In genomic region chr15:39426552-39427532, GRCh38 we compare ENCODE assay signal across 8 cellular contexts.
A peak's percentile ranks its signal among the peaks of the same experiment; 100 is the strongest.
DNase-seq lines count a peak whose midpoint lies in the region; ATAC-seq, FAIRE-seq and TF ChIP-seq lines count a peak whose summit lies in the region.

No MANE protein-coding gene starts in this region.

- H3K4me3 Mint-ChIP-seq in CD8-positive, alpha-beta T cell, result peak overlapping the region; percentile 68

- dilution Hi-C loops in mammary epithelial cell (cut with HindIII; ENCODE audit: low sequenced_read_pairs), result no loop called here

- peak in 1 of 2 donors; percentile 53 for TF ChIP-seq EP300 in tibial nerve (IDR thresholded peaks at IDR 0.05)

- H2AFZ ChIP-seq in mammary epithelial cell (ENCODE audit: low read depth, low read length), result no peak overlapping the region

- no peaks in the 10 kb centered on the region for H3K36me3 ChIP-seq in CD8-positive, alpha-beta T cell (ENCODE audit: insufficient read depth, low read length)
- H3K36me3 ChIP-seq in mammary epithelial cell (ENCODE audit: insufficient read depth, low read length) (no peaks in the 10 kb centered on the region), pancreas (no peaks in the 10 kb centered on the region), tibial nerve (no peaks in the 10 kb centered on the region)

- H3K27me3 Mint-ChIP-seq in CD8-positive, alpha-beta T cell (ENCODE audit: low read depth), result peaks cover 9% of the 10 kb centered on the region

- 91% methylated on average over 19 of the region's 19 CpGs for WGBS in mammary epithelial cell (ENCODE audit: low coverage, missing lambda C conversion rate)
- WGBS in pancreas, 2 donors, result 82 to 83% methylated on average over 19 of the region's 19 CpGs
- 61 to 86% methylated on average over 19 of the region's 19 CpGs for whole genome bisulfite sequencing in tibial nerve, 2 donors

- POLR2A ChIA-PET in CD8-positive, alpha-beta T cell (lab: Charles Lee), result interaction anchor here (0.6 kb wide), 1 partner anchor 379 kb away, joined by 3 read pairs; no protein-coding TSS in a partner anchor

- CTCF ChIA-PET in CD8-positive, alpha-beta T cell (lab: Charles Lee), result interaction anchor here (0.9 kb wide), 1 partner anchor 11 kb away, joined by 3 read pairs; no protein-coding TSS in a partner anchor
- CTCF ChIA-PET in mammary epithelial cell (lab: Charles Lee; ENCODE audit: low non-redundant PET), result no interaction called here

- H3K9me3 ChIP-seq in CD8-positive, alpha-beta T cell (ENCODE audit: low read length), result no peaks in the 10 kb centered on the region
- H3K9me3 ChIP-seq in mammary epithelial cell (replicated peaks; ENCODE audit: insufficient read depth, low read length), result no peaks in the 10 kb centered on the region
- H3K9me3 ChIP-seq in pancreas, result no peaks in the 10 kb centered on the region
- no peaks in the 10 kb centered on the region for H3K9me3 ChIP-seq in tibial nerve

- in situ Hi-C loops in mammary epithelial cell (cut with MboI; ENCODE audit: low sequenced_read_pairs in 2 of 2), result no loop called here

- DNase-seq in CD8-positive, alpha-beta T cell, result peak; percentile 46 to 92 (median 71)
- peak; percentile 65 for DNase-seq in GM20000 (ENCODE audit: low spot score)
- peak; percentile 98 for DNase-seq in HT1080 (ENCODE audit: low read depth)
- DNase-seq in UCSD-AML1 (lab: John Stamatoyannopoulos, UW; ENCODE audit: unreplicated experiment), result peak; percentile 89
- peak; percentile 60 for DNase-seq in mammary epithelial cell
- DNase-seq in pancreas, result no peak
- peak; percentile 25 to 30 for DNase-seq in tibial nerve (ENCODE audit: low spot score in 2 of 2)
- no peak for DNase-seq in D341Med (ENCODE audit: low spot score)

- H3K4me3 ChIP-seq in CD8-positive, alpha-beta T cell (ENCODE audit: low read depth, low read length), result peak overlapping the region; percentile 13
- H3K4me3 ChIP-seq in mammary epithelial cell (replicated peaks in 1 of 3; ENCODE audit: insufficient read depth in 1 of 3, low read depth in 2 of 3, low read length in 3 of 3), result no peak overlapping the region
- no peak overlapping the region for H3K4me3 ChIP-seq in pancreas
- H3K4me3 ChIP-seq in tibial nerve, result no peak overlapping the region

- no peaks in the 10 kb centered on the region for H3K79me2 ChIP-seq in mammary epithelial cell (ENCODE audit: insufficient read depth, low read length)

- H3K4me1 Mint-ChIP-seq in CD8-positive, alpha-beta T cell (ENCODE audit: low read depth), result peaks cover 34% of the 10 kb centered on the region

- TF ChIP-seq POLR2A in tibial nerve (IDR thresholded peaks at IDR 0.05), result no peak

- no peaks in the 10 kb centered on the region for H3K27me3 ChIP-seq in CD8-positive, alpha-beta T cell (ENCODE audit: insufficient read depth, low read length)
- no peaks in the 10 kb centered on the region for H3K27me3 ChIP-seq in mammary epithelial cell (ENCODE audit: insufficient read depth, low read length)
- no peaks in the 10 kb centered on the region for H3K27me3 ChIP-seq in pancreas
- no peaks in the 10 kb centered on the region for H3K27me3 ChIP-seq in tibial nerve

- no peak overlapping the region for H3K9ac ChIP-seq in mammary epithelial cell (ENCODE audit: insufficient read depth, low read length)

- H3K27ac Mint-ChIP-seq in CD8-positive, alpha-beta T cell, result peak overlapping the region; percentile 76

- no peak for TF ChIP-seq CTCF in CD8-positive, alpha-beta T cell (IDR thresholded peaks at IDR 0.05)
- no peak for TF ChIP-seq CTCF in GM20000 (IDR thresholded peaks at IDR 0.05; ENCODE audit: extremely low read depth, missing control alignments)
- no peak for TF ChIP-seq CTCF in mammary epithelial cell (conservative IDR thresholded peaks at IDR 0.05 in 1 of 2, IDR thresholded peaks at IDR 0.05 in 1 of 2; ENCODE audit: extremely low read depth in 1 of 2, insufficient read depth in 1 of 2, low read depth in 1 of 2, low read length in 2 of 2)
- TF ChIP-seq CTCF in pancreas (IDR thresholded peaks at IDR 0.05), result no peak
- no peak for TF ChIP-seq CTCF in tibial nerve (IDR thresholded peaks at IDR 0.05)

- no TSS peak for BruUV-seq in mammary epithelial cell (replicated peaks; lab: Mats Ljungman, UMichigan)

- H4K20me1 ChIP-seq in mammary epithelial cell (ENCODE audit: insufficient read depth, low read length), result no peaks in the 10 kb centered on the region

- H3K36me3 Mint-ChIP-seq in CD8-positive, alpha-beta T cell, result no peaks in the 10 kb centered on the region

- H3K27ac ChIP-seq in CD8-positive, alpha-beta T cell (ENCODE audit: low read depth, low read length), result no peak overlapping the region
- H3K27ac ChIP-seq in mammary epithelial cell (ENCODE audit: insufficient read depth, low read depth, low read length), result no peak overlapping the region
- no peak overlapping the region for H3K27ac ChIP-seq in pancreas
- H3K27ac ChIP-seq in tibial nerve, result no peak overlapping the region

- H3K4me1 ChIP-seq in CD8-positive, alpha-beta T cell (ENCODE audit: insufficient read depth, low read length), result peaks cover 26% of the 10 kb centered on the region
- H3K4me1 ChIP-seq in mammary epithelial cell (ENCODE audit: insufficient read depth, low read length), result peaks cover 12% of the 10 kb centered on the region
- peaks cover 0 to 10% (median 6%) of the 10 kb centered on the region in 3 donors for H3K4me1 ChIP-seq in pancreas
- peaks cover 0 to 11% (median 3%) of the 10 kb centered on the region in 4 donors for H3K4me1 ChIP-seq in tibial nerve

- no peak for FAIRE-seq in pancreas (lab: Jason Lieb, UNC)

- intact Hi-C loops in CD8-positive, alpha-beta T cell (cut with DNase I, micrococcal nuclease), result loop anchor here in 1 of 2 experiments (5.0 kb wide), 1 partner anchor 300 kb away; no protein-coding TSS in a partner anchor
- intact Hi-C loops in mammary epithelial cell (cut with micrococcal nuclease) (no loop called here), pancreas (cut with DNase I) (no loop called here)

- ATAC-seq in CD8-positive, alpha-beta T cell, result peak; percentile 90
- peak in 3 of 4 donors; percentile 22 to 72 (median 36) for ATAC-seq in pancreas

- no peak overlapping the region for H3K4me2 ChIP-seq in mammary epithelial cell (ENCODE audit: insufficient read depth, low read depth, low read length)

- no peaks in the 10 kb centered on the region for H3K9me3 Mint-ChIP-seq in CD8-positive, alpha-beta T cell

Comparison
In these comparisons a context has a peak if more than half of its experiments do, and no peak if none do; other contexts are left out.
1. DNase-seq: peak in CD8-positive, alpha-beta T cell (7 of 7), GM20000 (single experiment), HT1080 (single experiment), UCSD-AML1 (single experiment), mammary epithelial cell (single experiment) and tibial nerve (2 of 2); none in pancreas (0 of 6) and D341Med (single experiment).